Comparison of ENCODE assay signal across 9 cellular contexts in genomic region chr12:123119808-123120207, GRCh38. TPM values are rescaled to one million over a fixed set of nuclear protein-coding genes. Genes with fewer than 3 reads are reported as not detected.
DNase-seq lines count a peak whose midpoint lies in the region; ATAC-seq and TF ChIP-seq lines count a peak whose summit lies in the region.
"Had no signal": no experiment of that assay in that cellular context is flagged by ENCODE, and none has a peak within 500 bp of the region (broad histone marks: within the 10 kb centered on the region; RNA-seq: fewer than 3 reads in every experiment).

No MANE protein-coding gene starts in this region.

- no peak overlapping the region for H3K4me3 Mint-ChIP-seq in natural killer cell treated with Interleukin-12 subunit alpha and Interleukin-12 subunit beta and Interleukin-15 and Interleukin-18, amount 100 ng/mL, for 72 hours

- peaks cover 12 to 56% (median 31%) of the 10 kb centered on the region in 6 donors for H3K4me1 ChIP-seq in spleen

- no peaks in the 10 kb centered on the region for H3K27me3 ChIP-seq in spleen (replicated peaks in 1 of 7)
- H3K27me3 ChIP-seq: cardiac muscle cell had no signal

- H3K36me3 Mint-ChIP-seq in natural killer cell treated with Interleukin-12 subunit alpha and Interleukin-12 subunit beta and Interleukin-15 and Interleukin-18, amount 100 ng/mL, for 72 hours = no peaks in the 10 kb centered on the region

- H3K9me3 Mint-ChIP-seq in natural killer cell treated with Interleukin-12 subunit alpha and Interleukin-12 subunit beta and Interleukin-15 and Interleukin-18, amount 100 ng/mL, for 72 hours = no peaks in the 10 kb centered on the region

- H3K36me3 ChIP-seq in spleen = no peaks in the 10 kb centered on the region
- H3K36me3 ChIP-seq: cardiac muscle cell had no signal

- WGBS in spleen, 5 donors = 60 to 74% (median 71%) methylated on average over 7 of the region's 7 CpGs

- no peaks in the 10 kb centered on the region for H3K27me3 Mint-ChIP-seq in natural killer cell treated with Interleukin-12 subunit alpha and Interleukin-12 subunit beta and Interleukin-15 and Interleukin-18, amount 100 ng/mL, for 72 hours

- peaks cover 16 to 34% of the 10 kb centered on the region in 2 donors for H3K4me1 Mint-ChIP-seq in natural killer cell treated with Interleukin-12 subunit alpha and Interleukin-12 subunit beta and Interleukin-15 and Interleukin-18, amount 100 ng/mL, for 72 hours (ENCODE audit: low read depth in 2 of 2)

- no peak for TF ChIP-seq POLR2A in spleen (IDR thresholded peaks at IDR 0.05)

- H3K4me3 ChIP-seq in spleen = no peak overlapping the region
- H3K4me3 ChIP-seq: cardiac muscle cell had no signal

- peak overlapping the region in 6 of 8 donors; percentile 7 to 65 (median 56) for H3K27ac ChIP-seq in spleen
- H3K27ac ChIP-seq: cardiac muscle cell had no signal

- H3K27ac Mint-ChIP-seq in natural killer cell treated with Interleukin-12 subunit alpha and Interleukin-12 subunit beta and Interleukin-15 and Interleukin-18, amount 100 ng/mL, for 72 hours = no peak overlapping the region

- peak; percentile 83 for ATAC-seq in GM18858 (IDR thresholded peaks at IDR 0.05; ENCODE audit: unreplicated experiment)
- ATAC-seq in HG02884 (IDR thresholded peaks at IDR 0.05; ENCODE audit: unreplicated experiment) = peak; percentile 88
- no peak for ATAC-seq in natural killer cell treated with Interleukin-12 subunit alpha and Interleukin-12 subunit beta and Interleukin-15 and Interleukin-18, amount 100 ng/mL, for 72 hours

- intact Hi-C loops in spleen (cut with DNase I; ENCODE audit: low total_unique reads) = no loop called here

- peak; percentile 21 for DNase-seq in activated CD4-positive, CD25-positive, alpha-beta regulatory T cell treated with anti-CD3 and anti-CD28 coated beads, Interleukin-2, amount 50 U/mL, for 16 hours (ENCODE audit: low read depth, low spot score)
- DNase-seq in spleen (no peak), NCI-H774 (lab: John Stamatoyannopoulos, UW) (no peak), midbrain (lab: John Stamatoyannopoulos, UW) (no peak), inferior parietal cortex (ENCODE audit: extremely low spot score) (no peak)
- no peak for DNase-seq in natural killer cell treated with Interleukin-12 subunit alpha and Interleukin-12 subunit beta and Interleukin-15 and Interleukin-18, amount 100 ng/mL, for 72 hours (ENCODE audit: low spot score)

- H3K9me3 ChIP-seq in spleen = no peaks in the 10 kb centered on the region

- no peak for TF ChIP-seq CTCF in spleen (IDR thresholded peaks at IDR 0.05 in 8 of 11, conservative IDR thresholded peaks at IDR 0.05 in 3 of 11)

RNA-seq across cellular contexts. Expression of gene PITPNM2, which starts 31.1 kb away (rescaled TPM):
- total RNA-seq in spleen = 10 to 100 TPM in 4 of 7 donors, 1 to 10 TPM in 3; 7.1 to 23.7 (median 13.9) TPM
- 1 to 10 TPM; 2.2 to 5.2 (median 2.3) TPM for polyA plus RNA-seq in spleen
- total RNA-seq in natural killer cell treated with Interleukin-12 subunit alpha and Interleukin-12 subunit beta and Interleukin-15 and Interleukin-18, amount 100 ng/mL, for 72 hours = 1 to 10 TPM; 2.0 to 3.1 TPM

Comparison
In these comparisons a context has a peak if more than half of its experiments do, and no peak if none do; other contexts are left out.
1. ATAC-seq: peak in GM18858 (single experiment) and HG02884 (single experiment); none in natural killer cell treated with Interleukin-12 subunit alpha and Interleukin-12 subunit beta and Interleukin-15 and Interleukin-18, amount 100 ng/mL, for 72 hours (0 of 2).